10 cellular contexts compared by ENCODE assay signal in the genomic region with DNA sequence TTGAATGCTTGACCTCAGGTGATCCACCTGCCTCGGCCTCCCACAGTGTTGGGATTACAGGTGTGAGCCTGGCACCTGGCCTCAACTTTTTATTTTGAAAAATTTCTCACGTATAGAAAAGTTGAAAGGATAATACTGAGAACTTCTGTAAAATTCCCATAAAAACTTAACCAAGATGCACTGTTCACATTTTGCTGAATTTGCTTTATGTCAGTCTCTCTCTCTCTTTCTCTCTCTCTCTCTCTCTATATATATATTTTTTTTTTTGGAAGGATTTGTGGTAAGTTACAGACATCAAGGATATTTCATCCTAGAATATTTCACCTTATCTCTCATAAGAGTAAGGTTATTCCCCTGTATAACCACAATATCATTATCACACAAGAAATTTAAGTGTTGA. TPM values are rescaled to one million over a fixed set of nuclear protein-coding genes. Genes with fewer than 3 reads are reported as not detected.
"Had no signal": no experiment of that assay in that cellular context is flagged by ENCODE, and none has a peak within 500 bp of the region (broad histone marks: within the 10 kb centered on the region; RNA-seq: fewer than 3 reads in every experiment).

No MANE protein-coding gene starts in this region.

- FAIRE-seq: HTR-8/SVneo had no signal

- ATAC-seq: HCT116 had no signal

- H3K4me3 ChIP-seq: GM23248, HAP-1 had no signal

- H3K9me3 ChIP-seq: HAP-1 had no signal

- H3K27ac ChIP-seq: GM23248, KMS-11 had no signal

- H3K9ac ChIP-seq: GM23248, KMS-11 had no signal

- H3K36me3 ChIP-seq: HAP-1 had no signal

- H2AFZ ChIP-seq: GM23248 had no signal

- DNase-seq: GM23248, GOT3, H7, IMR-90, KBM-7 had no signal

- H3K4me2 ChIP-seq: KMS-11 had no signal

RNA-seq across cellular contexts. Expression of gene CORT, which starts 30.8 kb away (rescaled TPM):
- total RNA-seq: HT-29, IMR-90 had no signal
- polyA plus RNA-seq: GM23248 had no signal
